Comparison of ENCODE assay signal across 19 cellular contexts in the genomic region with DNA sequence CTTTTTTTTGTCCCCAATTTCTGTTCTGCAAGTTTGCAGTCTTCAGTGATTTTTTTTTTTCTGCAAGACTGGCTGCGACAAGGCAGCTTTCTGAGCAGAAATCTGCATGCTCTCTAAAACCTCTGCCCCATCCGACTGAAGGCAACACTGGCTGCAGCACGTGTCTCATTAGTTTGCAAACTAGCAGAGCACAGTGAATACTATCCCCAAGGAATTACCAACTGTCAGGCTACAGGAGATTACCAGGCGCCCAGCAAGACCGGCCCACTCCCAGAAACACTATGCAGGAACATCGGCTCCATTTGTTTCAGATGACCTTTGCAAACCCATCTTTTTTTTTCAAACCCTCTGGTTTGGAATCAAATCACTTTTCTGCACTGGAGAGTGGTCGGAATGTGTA.
DNase-seq lines count a peak whose midpoint lies in the region; ATAC-seq and TF ChIP-seq lines count a peak whose summit lies in the region.
"Had no signal": no experiment of that assay in that cellular context is flagged by ENCODE, and none has a peak within 500 bp of the region (broad histone marks: within the 10 kb centered on the region; RNA-seq: fewer than 3 reads in every experiment).

No MANE protein-coding gene starts in this region.

- no peak overlapping the region for H3K4me3 Mint-ChIP-seq in GM23338
- H3K4me3 Mint-ChIP-seq: CD4-positive, CD25-positive, alpha-beta regulatory T cell; CD8-positive, alpha-beta T cell had no signal

- H3K36me3 Mint-ChIP-seq in GM23338 (ENCODE audit: low read depth) = no peaks in the 10 kb centered on the region
- H3K36me3 Mint-ChIP-seq: CD4-positive, CD25-positive, alpha-beta regulatory T cell; CD8-positive, alpha-beta T cell had no signal

- H3K4me1 Mint-ChIP-seq in GM23338 = peaks cover 11% of the 10 kb centered on the region; the same call in 2 of the 3 replicates
- H3K4me1 Mint-ChIP-seq: CD4-positive, CD25-positive, alpha-beta regulatory T cell had no signal

- peaks cover 5% of the 10 kb centered on the region for H3K27me3 Mint-ChIP-seq in GM23338 (ENCODE audit: insufficient read depth, low read depth, poor library complexity)

- H3K36me3 ChIP-seq in GM23338 (ENCODE audit: insufficient read depth) = no peaks in the 10 kb centered on the region
- no peaks in the 10 kb centered on the region for H3K36me3 ChIP-seq in esophagus muscularis mucosa
- H3K36me3 ChIP-seq: BLaER1 had no signal

- H3F3A ChIP-seq in GM23338 (replicated peaks; ENCODE audit: low read depth) = no peaks in the 10 kb centered on the region

- H3K4me3 ChIP-seq in GM23338 = no peak overlapping the region
- no peak overlapping the region for H3K4me3 ChIP-seq in esophagus muscularis mucosa
- H3K4me3 ChIP-seq: BLaER1, GM12878 had no signal

- no peak overlapping the region for H3K4me2 ChIP-seq in GM23338
- H3K4me2 ChIP-seq: BLaER1 had no signal

- no peaks in the 10 kb centered on the region for H3K9me2 ChIP-seq in GM23338 (ENCODE audit: insufficient read depth)

- peak; percentile 56 for ATAC-seq in GM23338
- no peak for ATAC-seq in GM19395 (IDR thresholded peaks at IDR 0.05; ENCODE audit: unreplicated experiment)
- ATAC-seq: CD8-positive, alpha-beta T cell had no signal

- no peak overlapping the region for H3K27ac ChIP-seq in GM23338 (ENCODE audit: low read depth)
- no peak overlapping the region for H3K27ac ChIP-seq in esophagus muscularis mucosa (replicated peaks in 1 of 4)
- H3K27ac ChIP-seq: BLaER1, C4-2B had no signal

- no peaks in the 10 kb centered on the region for H3K9me3 Mint-ChIP-seq in GM23338
- H3K9me3 Mint-ChIP-seq: CD4-positive, CD25-positive, alpha-beta regulatory T cell; CD8-positive, alpha-beta T cell had no signal

- H3K4me1 ChIP-seq in GM23338 (ENCODE audit: insufficient read depth) (no peaks in the 10 kb centered on the region), esophagus muscularis mucosa (no peaks in the 10 kb centered on the region)
- H3K4me1 ChIP-seq: BLaER1, Caco-2 had no signal

- DNase-seq in GM23338 (ENCODE audit: low spot score) (no peak), SK-N-DZ (ENCODE audit: low spot score) (peak; percentile 82), esophagus muscularis mucosa (ENCODE audit: extremely low spot score) (peak; percentile 77), retina (peak; percentile 48), NCI-H146 treated with DMSO at 0.1 percent for 48 hours (lab: John Stamatoyannopoulos, UW; ENCODE audit: unreplicated experiment) (no peak), cortex of kidney (lab: John Stamatoyannopoulos, UW) (no peak)
- DNase-seq in stimulated activated CD4-positive, alpha-beta T cell treated with anti-CD3 and anti-CD28 coated beads, Interleukin-4, amount 100 ng/mL, for 24 hours = no peak
- DNase-seq: Caco-2; CD4-positive, CD25-positive, alpha-beta regulatory T cell; CD8-positive, alpha-beta T cell; DMS153; DND-41; GDM1; H7; HCEC 1CT had no signal

- 73% methylated on average over 7 of the region's 7 CpGs for WGBS in esophagus muscularis mucosa

- intact Hi-C loops in esophagus muscularis mucosa (cut with DNase I) = loop anchor here (10.0 kb wide), 1 partner anchor 1919 kb away; no protein-coding TSS in a partner anchor

- H3K27me3 ChIP-seq in GM23338 (ENCODE audit: insufficient read depth) (no peaks in the 10 kb centered on the region), esophagus muscularis mucosa (no peaks in the 10 kb centered on the region)
- H3K27me3 ChIP-seq: BLaER1 had no signal

- H3K27ac Mint-ChIP-seq in GM23338 = no peak overlapping the region
- H3K27ac Mint-ChIP-seq: CD4-positive, CD25-positive, alpha-beta regulatory T cell; CD8-positive, alpha-beta T cell had no signal

- H3K9me3 ChIP-seq in esophagus muscularis mucosa = no peaks in the 10 kb centered on the region
- H3K9me3 ChIP-seq: BLaER1, Caco-2 had no signal

- no peaks in the 10 kb centered on the region for H3K79me2 ChIP-seq in GM23338 (replicated peaks; ENCODE audit: insufficient read depth)

- H4K20me1 ChIP-seq in GM23338 (replicated peaks; ENCODE audit: insufficient read depth) = no peaks in the 10 kb centered on the region
- H4K20me1 ChIP-seq: BLaER1 had no signal

- TF ChIP-seq CTCF in GM23338 (conservative IDR thresholded peaks at IDR 0.05; ENCODE audit: low read depth in 2 of 2) (no peak), esophagus muscularis mucosa (IDR thresholded peaks at IDR 0.05) (no peak)

- H2AFZ ChIP-seq in GM23338 = no peak overlapping the region

- no peak for TF ChIP-seq EP300 in esophagus muscularis mucosa (IDR thresholded peaks at IDR 0.05)

- TF ChIP-seq POLR2A in esophagus muscularis mucosa (IDR thresholded peaks at IDR 0.05; ENCODE audit: low read depth) = no peak

TF ChIP-seq in GM23338, 12 proteins besides CTCF, POLR2A, EP300 and RAD21 (continues in another document):
- TF ChIP-seq JUNB (IDR thresholded peaks at IDR 0.05; ENCODE audit: unreplicated experiment) = no peak
- TF ChIP-seq, protein P1, sequence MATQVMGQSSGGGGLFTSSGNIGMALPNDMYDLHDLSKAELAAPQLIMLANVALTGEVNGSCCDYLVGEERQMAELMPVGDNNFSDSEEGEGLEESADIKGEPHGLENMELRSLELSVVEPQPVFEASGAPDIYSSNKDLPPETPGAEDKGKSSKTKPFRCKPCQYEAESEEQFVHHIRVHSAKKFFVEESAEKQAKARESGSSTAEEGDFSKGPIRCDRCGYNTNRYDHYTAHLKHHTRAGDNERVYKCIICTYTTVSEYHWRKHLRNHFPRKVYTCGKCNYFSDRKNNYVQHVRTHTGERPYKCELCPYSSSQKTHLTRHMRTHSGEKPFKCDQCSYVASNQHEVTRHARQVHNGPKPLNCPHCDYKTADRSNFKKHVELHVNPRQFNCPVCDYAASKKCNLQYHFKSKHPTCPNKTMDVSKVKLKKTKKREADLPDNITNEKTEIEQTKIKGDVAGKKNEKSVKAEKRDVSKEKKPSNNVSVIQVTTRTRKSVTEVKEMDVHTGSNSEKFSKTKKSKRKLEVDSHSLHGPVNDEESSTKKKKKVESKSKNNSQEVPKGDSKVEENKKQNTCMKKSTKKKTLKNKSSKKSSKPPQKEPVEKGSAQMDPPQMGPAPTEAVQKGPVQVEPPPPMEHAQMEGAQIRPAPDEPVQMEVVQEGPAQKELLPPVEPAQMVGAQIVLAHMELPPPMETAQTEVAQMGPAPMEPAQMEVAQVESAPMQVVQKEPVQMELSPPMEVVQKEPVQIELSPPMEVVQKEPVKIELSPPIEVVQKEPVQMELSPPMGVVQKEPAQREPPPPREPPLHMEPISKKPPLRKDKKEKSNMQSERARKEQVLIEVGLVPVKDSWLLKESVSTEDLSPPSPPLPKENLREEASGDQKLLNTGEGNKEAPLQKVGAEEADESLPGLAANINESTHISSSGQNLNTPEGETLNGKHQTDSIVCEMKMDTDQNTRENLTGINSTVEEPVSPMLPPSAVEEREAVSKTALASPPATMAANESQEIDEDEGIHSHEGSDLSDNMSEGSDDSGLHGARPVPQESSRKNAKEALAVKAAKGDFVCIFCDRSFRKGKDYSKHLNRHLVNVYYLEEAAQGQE (IDR thresholded peaks at IDR 0.05; ENCODE audit: unreplicated experiment) = no peak
- TF ChIP-seq STAT1 (IDR thresholded peaks at IDR 0.05; ENCODE audit: unreplicated experiment) = no peak

Comparison
In these comparisons a context has a peak if more than half of its experiments do, and no peak if none do; other contexts are left out.
1. DNase-seq: peak in SK-N-DZ (single experiment), esophagus muscularis mucosa (single experiment) and retina (single experiment); none in GM23338 (single experiment), NCI-H146 treated with DMSO at 0.1 percent for 48 hours (single experiment), stimulated activated CD4-positive, alpha-beta T cell treated with anti-CD3 and anti-CD28 coated beads, Interleukin-4, amount 100 ng/mL, for 24 hours (single experiment) and cortex of kidney (single experiment).